ENCODE assay signal across 8 cellular contexts in genomic region chr16:85303354-85303883, GRCh38.
DNase-seq lines count a peak whose midpoint lies in the region; ATAC-seq and TF ChIP-seq lines count a peak whose summit lies in the region.

No MANE protein-coding gene starts in this region.

- H3K36me3 ChIP-seq in ES-I3 (ENCODE audit: insufficient read depth, low read length) (no peaks in the 10 kb centered on the region), neural progenitor cell (no peaks in the 10 kb centered on the region), suprapubic skin (no peaks in the 10 kb centered on the region)

- peak overlapping the region; percentile 74 for H3K4me2 ChIP-seq in neural progenitor cell

- peak; percentile 77 for TF ChIP-seq CTCF in epithelial cell of proximal tubule (conservative IDR thresholded peaks at IDR 0.05; ENCODE audit: low read depth, low read length)
- TF ChIP-seq CTCF in neural progenitor cell (IDR thresholded peaks at IDR 0.05), result peak; percentile 98
- peak; percentile 84 to 94 for TF ChIP-seq CTCF in suprapubic skin (IDR thresholded peaks at IDR 0.05)

- DNase-seq in NCI-H526 treated with DMSO at 0.1 percent for 48 hours (lab: John Stamatoyannopoulos, UW), result peak; percentile 3
- peak; percentile 16 for DNase-seq in activated CD8-positive, alpha-beta memory T cell treated with anti-CD3 and anti-CD28 coated beads, Interleukin-2, amount 50 U/mL, for 1 hour (ENCODE audit: extremely low read depth)
- DNase-seq in epithelial cell of proximal tubule (ENCODE audit: low read depth), result no peak
- DNase-seq in neural progenitor cell (ENCODE audit: low spot score), result peak; percentile 80
- DNase-seq in suprapubic skin (ENCODE audit: low spot score in 2 of 2), result no peak

- H3K4me1 ChIP-seq in ES-I3 (ENCODE audit: insufficient read depth, low read length), result peaks cover 30% of the 10 kb centered on the region; the same call in 1 of the 2 replicates
- peaks cover 19% of the 10 kb centered on the region for H3K4me1 ChIP-seq in neural progenitor cell
- peaks cover 36% of the 10 kb centered on the region for H3K4me1 ChIP-seq in suprapubic skin

- peaks cover 55% of the 10 kb centered on the region for H3K4me1 Mint-ChIP-seq in neural progenitor cell

- H3K27ac Mint-ChIP-seq in neural progenitor cell, result no peak overlapping the region

- no peak for ATAC-seq in HG02870 (IDR thresholded peaks at IDR 0.05; ENCODE audit: unreplicated experiment)
- no peak for ATAC-seq in GM18858 (IDR thresholded peaks at IDR 0.05; ENCODE audit: unreplicated experiment)

- no peaks in the 10 kb centered on the region for H3K9me3 ChIP-seq in ES-I3 (ENCODE audit: control insufficient read depth, insufficient read depth, low read length)
- no peaks in the 10 kb centered on the region for H3K9me3 ChIP-seq in neural progenitor cell (ENCODE audit: low read depth)
- no peaks in the 10 kb centered on the region for H3K9me3 ChIP-seq in suprapubic skin

- peaks cover 34% of the 10 kb centered on the region for H3K27me3 Mint-ChIP-seq in neural progenitor cell (ENCODE audit: insufficient read depth, low read depth)

- H3K9me3 Mint-ChIP-seq in neural progenitor cell, result no peaks in the 10 kb centered on the region

- TF ChIP-seq EP300 in suprapubic skin (IDR thresholded peaks at IDR 0.05), result no peak

- H3K4me3 Mint-ChIP-seq in neural progenitor cell, result no peak overlapping the region

- H3K36me3 Mint-ChIP-seq in neural progenitor cell, result no peaks in the 10 kb centered on the region

- H3K9ac ChIP-seq in ES-I3 (ENCODE audit: low read depth, low read length), result peak overlapping the region; percentile 32; the same call in 1 of the 2 replicates
- no peak overlapping the region for H3K9ac ChIP-seq in neural progenitor cell

- TF ChIP-seq POLR2A in suprapubic skin (IDR thresholded peaks at IDR 0.05), result no peak

- H3K27me3 ChIP-seq in neural progenitor cell (peaks cover 29% of the 10 kb centered on the region), suprapubic skin (no peaks in the 10 kb centered on the region)

- peaks cover 4% of the 10 kb centered on the region for H3F3A ChIP-seq in neural progenitor cell (ENCODE audit: low read depth)

- H2AFZ ChIP-seq in neural progenitor cell (replicated peaks), result no peak overlapping the region

- H3K27ac ChIP-seq in neural progenitor cell, result no peak overlapping the region
- H3K27ac ChIP-seq in suprapubic skin, result no peak overlapping the region

- 43% methylated on average over 5 of the region's 36 CpGs for WGBS in suprapubic skin

- no peaks in the 10 kb centered on the region for H3K79me2 ChIP-seq in neural progenitor cell (ENCODE audit: low read depth)

- H3K4me3 ChIP-seq in epithelial cell of proximal tubule (ENCODE audit: low read depth, low read length), result no peak overlapping the region
- H3K4me3 ChIP-seq in neural progenitor cell, result peak overlapping the region; percentile 36
- no peak overlapping the region for H3K4me3 ChIP-seq in suprapubic skin

- peaks cover 26% of the 10 kb centered on the region for H4K20me1 ChIP-seq in neural progenitor cell (ENCODE audit: low read depth)

Comparison
In these comparisons a context has a peak if more than half of its experiments do, and no peak if none do; other contexts are left out.
1. DNase-seq: peak in NCI-H526 treated with DMSO at 0.1 percent for 48 hours (single experiment), activated CD8-positive, alpha-beta memory T cell treated with anti-CD3 and anti-CD28 coated beads, Interleukin-2, amount 50 U/mL, for 1 hour (single experiment) and neural progenitor cell (single experiment); none in epithelial cell of proximal tubule (single experiment) and suprapubic skin (0 of 2).
2. Peak in every context shown above with its lines, with median percentiles within 50 percentile points of each other: CTCF ChIP-seq.